ENCODE assay signal across 1 cellular context in genomic region chr6:32397252-32397920, GRCh38.
TF ChIP-seq lines count a peak whose summit lies in the region.

No MANE protein-coding gene starts in this region.

TF ChIP-seq in K562, 482 proteins besides CTCF, POLR2A, EP300 and RAD21 (continued from another document):
- TF ChIP-seq SNAPC5 (CRISPR knock-in tag; IDR thresholded peaks at IDR 0.05) (no peak), SMARCA4 (IDR thresholded peaks at IDR 0.05) (no peak), ATF3 (IDR thresholded peaks at IDR 0.05) (peak; percentile 48), ATF3 (CRISPR knock-in tag; conservative IDR thresholded peaks at IDR 0.05) (no peak), FOSL1 (tag; conservative IDR thresholded peaks at IDR 0.05) (0 out of 2 replicates have a peak, but pooled peaks have one; percentile 21), ZNF583 (CRISPR knock-in tag; IDR thresholded peaks at IDR 0.05) (peak; percentile 87; the same call in 1 of the 2 replicates), KLF10 (CRISPR knock-in tag; IDR thresholded peaks at IDR 0.05) (no peak), ZNF79 (CRISPR knock-in tag; IDR thresholded peaks at IDR 0.05; ENCODE audit: low read depth) (no peak)
